ENCODE assay signal across 1 cellular context in the genomic region with DNA sequence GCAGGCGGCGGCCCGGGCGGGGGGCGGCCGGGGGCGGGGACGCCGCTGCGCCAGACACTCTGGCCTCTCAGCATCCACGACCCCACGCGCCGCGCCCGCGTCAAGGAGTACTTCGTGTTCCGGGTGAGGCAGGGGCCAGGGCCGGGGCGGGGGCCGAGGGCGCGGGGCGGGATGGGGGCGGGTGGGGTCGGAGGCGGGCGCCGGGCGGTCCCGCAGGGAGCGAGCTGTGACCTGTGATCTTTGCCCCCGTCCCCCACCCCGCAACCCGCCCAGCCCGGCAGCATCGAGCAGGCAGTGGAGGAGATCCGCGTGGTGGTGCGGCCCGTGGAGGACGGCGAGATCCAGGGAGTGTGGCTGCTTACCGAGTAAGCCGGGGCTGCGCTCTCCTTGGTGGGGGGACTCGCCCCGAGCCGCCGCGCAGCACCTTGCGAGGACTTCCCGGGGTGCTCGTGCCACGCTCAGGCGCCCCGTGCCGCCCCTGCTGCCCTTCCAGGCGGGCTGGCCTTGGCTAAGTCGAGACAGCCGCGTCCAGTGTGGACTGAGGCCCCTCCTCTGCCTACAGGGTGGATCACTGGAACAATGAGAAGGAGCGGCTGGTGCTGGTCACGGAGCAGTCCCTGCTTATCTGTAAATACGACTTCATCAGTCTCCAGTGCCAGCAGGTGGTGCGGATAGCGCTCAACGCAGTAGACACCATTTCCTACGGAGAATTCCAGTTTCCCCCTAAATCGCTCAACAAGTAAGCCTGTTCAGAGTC.
TF ChIP-seq lines count a peak whose summit lies in the region.

No MANE protein-coding gene starts in this region.

TF ChIP-seq in HepG2, 621 proteins besides CTCF, POLR2A, EP300 and RAD21 (continued from another document and continues in another):
- TF ChIP-seq, protein P1, sequence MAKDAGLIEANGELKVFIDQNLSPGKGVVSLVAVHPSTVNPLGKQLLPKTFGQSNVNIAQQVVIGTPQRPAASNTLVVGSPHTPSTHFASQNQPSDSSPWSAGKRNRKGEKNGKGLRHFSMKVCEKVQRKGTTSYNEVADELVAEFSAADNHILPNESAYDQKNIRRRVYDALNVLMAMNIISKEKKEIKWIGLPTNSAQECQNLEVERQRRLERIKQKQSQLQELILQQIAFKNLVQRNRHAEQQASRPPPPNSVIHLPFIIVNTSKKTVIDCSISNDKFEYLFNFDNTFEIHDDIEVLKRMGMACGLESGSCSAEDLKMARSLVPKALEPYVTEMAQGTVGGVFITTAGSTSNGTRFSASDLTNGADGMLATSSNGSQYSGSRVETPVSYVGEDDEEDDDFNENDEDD (CRISPR knock-in tag; IDR thresholded peaks at IDR 0.05; ENCODE audit: borderline replicate concordance), result no peak
- TF ChIP-seq, protein P2, sequence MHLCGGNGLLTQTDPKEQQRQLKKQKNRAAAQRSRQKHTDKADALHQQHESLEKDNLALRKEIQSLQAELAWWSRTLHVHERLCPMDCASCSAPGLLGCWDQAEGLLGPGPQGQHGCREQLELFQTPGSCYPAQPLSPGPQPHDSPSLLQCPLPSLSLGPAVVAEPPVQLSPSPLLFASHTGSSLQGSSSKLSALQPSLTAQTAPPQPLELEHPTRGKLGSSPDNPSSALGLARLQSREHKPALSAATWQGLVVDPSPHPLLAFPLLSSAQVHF (CRISPR knock-in tag; IDR thresholded peaks at IDR 0.05), result no peak
- TF ChIP-seq ZGPAT (CRISPR knock-in tag; IDR thresholded peaks at IDR 0.05), result peak; percentile 40; the same call in 1 of the 2 replicates
- TF ChIP-seq GMEB1 (CRISPR knock-in tag; IDR thresholded peaks at IDR 0.05; ENCODE audit: borderline replicate concordance), result peak; percentile 46; the same call in 1 of the 2 replicates
- TF ChIP-seq GABPA (IDR thresholded peaks at IDR 0.05; ENCODE audit: low read depth, low read length), result no peak
- no peak for TF ChIP-seq GABPA (CRISPR knock-in tag; IDR thresholded peaks at IDR 0.05; ENCODE audit: low read depth)
- TF ChIP-seq, protein P3, sequence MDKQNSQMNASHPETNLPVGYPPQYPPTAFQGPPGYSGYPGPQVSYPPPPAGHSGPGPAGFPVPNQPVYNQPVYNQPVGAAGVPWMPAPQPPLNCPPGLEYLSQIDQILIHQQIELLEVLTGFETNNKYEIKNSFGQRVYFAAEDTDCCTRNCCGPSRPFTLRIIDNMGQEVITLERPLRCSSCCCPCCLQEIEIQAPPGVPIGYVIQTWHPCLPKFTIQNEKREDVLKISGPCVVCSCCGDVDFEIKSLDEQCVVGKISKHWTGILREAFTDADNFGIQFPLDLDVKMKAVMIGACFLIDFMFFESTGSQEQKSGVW (CRISPR knock-in tag; IDR thresholded peaks at IDR 0.05; ENCODE audit: borderline replicate concordance), result no peak
- peak; percentile 78 for TF ChIP-seq HDAC1 (CRISPR knock-in tag; IDR thresholded peaks at IDR 0.05)
- TF ChIP-seq ZNF607 (CRISPR knock-in tag; IDR thresholded peaks at IDR 0.05; ENCODE audit: borderline replicate concordance), result peak; percentile 67; the same call in 1 of the 2 replicates
- TF ChIP-seq GABPB1 (CRISPR knock-in tag; IDR thresholded peaks at IDR 0.05), result peak; percentile 72
- TF ChIP-seq SOX5 (CRISPR knock-in tag; IDR thresholded peaks at IDR 0.05; ENCODE audit: borderline replicate concordance), result peak; percentile 33; the same call in 1 of the 2 replicates
- TF ChIP-seq MTA1 (CRISPR knock-in tag; IDR thresholded peaks at IDR 0.05; ENCODE audit: borderline replicate concordance), result peak; percentile 82; the same call in 1 of the 2 replicates
- no peak for TF ChIP-seq AGO1 (IDR thresholded peaks at IDR 0.05; ENCODE audit: low read depth, low read length, poor library complexity, severe bottlenecking)
- TF ChIP-seq ZNF710 (CRISPR knock-in tag; IDR thresholded peaks at IDR 0.05; ENCODE audit: borderline replicate concordance), result peak; percentile 70
- no peak for TF ChIP-seq ZBTB46 (CRISPR knock-in tag; IDR thresholded peaks at IDR 0.05; ENCODE audit: borderline replicate concordance)
- peak; percentile 51; the same call in 1 of the 2 replicates for TF ChIP-seq HNF4A (CRISPR knock-in tag; IDR thresholded peaks at IDR 0.05)
- TF ChIP-seq ZNF335 (CRISPR knock-in tag; IDR thresholded peaks at IDR 0.05), result no peak
- no peak for TF ChIP-seq DRAP1 (CRISPR knock-in tag; IDR thresholded peaks at IDR 0.05)
- TF ChIP-seq GRHL1 (CRISPR knock-in tag; conservative IDR thresholded peaks at IDR 0.05), result no peak
- no peak for TF ChIP-seq ZNF512B (CRISPR knock-in tag; IDR thresholded peaks at IDR 0.05; ENCODE audit: borderline replicate concordance)
- TF ChIP-seq MXI1 (IDR thresholded peaks at IDR 0.05; ENCODE audit: borderline replicate concordance, low read depth, low read length), result peak; percentile 22; the same call in 1 of the 3 replicates
- TF ChIP-seq TEAD2 (CRISPR knock-in tag; IDR thresholded peaks at IDR 0.05), result no peak
- TF ChIP-seq NFE2L1 (CRISPR knock-in tag; IDR thresholded peaks at IDR 0.05; ENCODE audit: borderline replicate concordance), result no peak
- no peak for TF ChIP-seq ZMAT5 (CRISPR knock-in tag; IDR thresholded peaks at IDR 0.05; ENCODE audit: borderline replicate concordance, low read depth)
- TF ChIP-seq MAFF (IDR thresholded peaks at IDR 0.05; ENCODE audit: low read depth, low read length), result no peak
- TF ChIP-seq ZKSCAN5 (CRISPR knock-in tag; IDR thresholded peaks at IDR 0.05), result no peak
- TF ChIP-seq LRRFIP1 (CRISPR knock-in tag; conservative IDR thresholded peaks at IDR 0.05), result no peak
- no peak for TF ChIP-seq MBNL3 (CRISPR knock-in tag; conservative IDR thresholded peaks at IDR 0.05)
- peak; percentile 60; the same call in 1 of the 2 replicates for TF ChIP-seq CCDC6 (CRISPR knock-in tag; IDR thresholded peaks at IDR 0.05)
- no peak; the same call in 1 of the 2 replicates for TF ChIP-seq HIVEP1 (CRISPR knock-in tag; IDR thresholded peaks at IDR 0.05)
- TF ChIP-seq SNAI1 (CRISPR knock-in tag; IDR thresholded peaks at IDR 0.05; ENCODE audit: borderline replicate concordance), result 0 out of 2 replicates have a peak, but pooled peaks have one; percentile 65
- no peak for TF ChIP-seq ZNF615 (CRISPR knock-in tag; IDR thresholded peaks at IDR 0.05; ENCODE audit: borderline replicate concordance)
- TF ChIP-seq TCF12 (IDR thresholded peaks at IDR 0.05), result no peak
- TF ChIP-seq TCF12 (CRISPR knock-in tag; IDR thresholded peaks at IDR 0.05), result no peak
- no peak; the same call in 1 of the 2 replicates for TF ChIP-seq ZNF564 (CRISPR knock-in tag; IDR thresholded peaks at IDR 0.05)
- no peak for TF ChIP-seq KAT8 (CRISPR knock-in tag; IDR thresholded peaks at IDR 0.05)
